In the genomic region with DNA sequence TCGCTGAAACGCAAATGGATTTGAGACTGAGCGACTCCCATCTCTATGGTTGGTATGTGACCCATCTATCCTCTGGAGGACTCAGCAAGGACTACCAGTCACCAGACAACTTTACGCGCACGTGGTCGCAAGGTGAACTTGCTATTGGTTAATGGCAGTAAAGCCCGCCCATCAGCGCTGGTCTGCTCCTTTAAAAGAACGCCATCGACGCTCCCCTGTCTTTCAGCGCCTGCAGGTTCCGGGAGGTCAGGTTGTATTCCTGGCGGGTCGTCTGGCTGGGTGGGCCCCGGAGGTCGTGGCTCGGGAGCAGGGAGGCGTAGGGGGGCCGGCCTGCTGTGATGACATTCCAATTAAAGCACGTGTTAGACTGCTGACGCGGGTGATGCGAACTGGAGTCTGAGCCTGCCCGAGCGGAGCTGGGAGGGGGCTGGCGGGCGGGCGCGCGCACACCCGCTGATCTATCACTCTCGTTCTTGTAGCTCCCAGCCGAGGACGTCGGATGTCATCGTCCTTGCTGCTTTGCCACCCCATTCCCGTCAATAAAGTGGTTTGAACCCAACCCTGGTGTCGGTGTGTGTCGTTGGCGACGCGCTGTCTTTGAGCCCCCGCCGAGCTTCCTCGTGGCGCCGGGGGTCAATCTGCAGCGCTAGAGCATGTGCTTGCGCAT, we compare ENCODE assay signal across 1 cellular context.
TF ChIP-seq lines count a peak whose summit lies in the region.

No MANE protein-coding gene starts in this region.

TF ChIP-seq in SK-N-SH, 30 proteins besides CTCF, POLR2A, EP300 and RAD21 (continued from another document):
- TF ChIP-seq, protein P1, sequence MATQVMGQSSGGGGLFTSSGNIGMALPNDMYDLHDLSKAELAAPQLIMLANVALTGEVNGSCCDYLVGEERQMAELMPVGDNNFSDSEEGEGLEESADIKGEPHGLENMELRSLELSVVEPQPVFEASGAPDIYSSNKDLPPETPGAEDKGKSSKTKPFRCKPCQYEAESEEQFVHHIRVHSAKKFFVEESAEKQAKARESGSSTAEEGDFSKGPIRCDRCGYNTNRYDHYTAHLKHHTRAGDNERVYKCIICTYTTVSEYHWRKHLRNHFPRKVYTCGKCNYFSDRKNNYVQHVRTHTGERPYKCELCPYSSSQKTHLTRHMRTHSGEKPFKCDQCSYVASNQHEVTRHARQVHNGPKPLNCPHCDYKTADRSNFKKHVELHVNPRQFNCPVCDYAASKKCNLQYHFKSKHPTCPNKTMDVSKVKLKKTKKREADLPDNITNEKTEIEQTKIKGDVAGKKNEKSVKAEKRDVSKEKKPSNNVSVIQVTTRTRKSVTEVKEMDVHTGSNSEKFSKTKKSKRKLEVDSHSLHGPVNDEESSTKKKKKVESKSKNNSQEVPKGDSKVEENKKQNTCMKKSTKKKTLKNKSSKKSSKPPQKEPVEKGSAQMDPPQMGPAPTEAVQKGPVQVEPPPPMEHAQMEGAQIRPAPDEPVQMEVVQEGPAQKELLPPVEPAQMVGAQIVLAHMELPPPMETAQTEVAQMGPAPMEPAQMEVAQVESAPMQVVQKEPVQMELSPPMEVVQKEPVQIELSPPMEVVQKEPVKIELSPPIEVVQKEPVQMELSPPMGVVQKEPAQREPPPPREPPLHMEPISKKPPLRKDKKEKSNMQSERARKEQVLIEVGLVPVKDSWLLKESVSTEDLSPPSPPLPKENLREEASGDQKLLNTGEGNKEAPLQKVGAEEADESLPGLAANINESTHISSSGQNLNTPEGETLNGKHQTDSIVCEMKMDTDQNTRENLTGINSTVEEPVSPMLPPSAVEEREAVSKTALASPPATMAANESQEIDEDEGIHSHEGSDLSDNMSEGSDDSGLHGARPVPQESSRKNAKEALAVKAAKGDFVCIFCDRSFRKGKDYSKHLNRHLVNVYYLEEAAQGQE (IDR thresholded peaks at IDR 0.05; ENCODE audit: low read depth, low read length): peak; percentile 67; the same call in 1 of the 2 replicates
- TF ChIP-seq, protein P2, sequence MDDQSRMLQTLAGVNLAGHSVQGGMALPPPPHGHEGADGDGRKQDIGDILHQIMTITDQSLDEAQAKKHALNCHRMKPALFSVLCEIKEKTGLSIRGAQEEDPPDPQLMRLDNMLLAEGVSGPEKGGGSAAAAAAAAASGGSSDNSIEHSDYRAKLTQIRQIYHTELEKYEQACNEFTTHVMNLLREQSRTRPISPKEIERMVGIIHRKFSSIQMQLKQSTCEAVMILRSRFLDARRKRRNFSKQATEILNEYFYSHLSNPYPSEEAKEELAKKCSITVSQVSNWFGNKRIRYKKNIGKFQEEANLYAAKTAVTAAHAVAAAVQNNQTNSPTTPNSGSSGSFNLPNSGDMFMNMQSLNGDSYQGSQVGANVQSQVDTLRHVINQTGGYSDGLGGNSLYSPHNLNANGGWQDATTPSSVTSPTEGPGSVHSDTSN (IDR thresholded peaks at IDR 0.05): peak; percentile 64
- TF ChIP-seq, protein P3, sequence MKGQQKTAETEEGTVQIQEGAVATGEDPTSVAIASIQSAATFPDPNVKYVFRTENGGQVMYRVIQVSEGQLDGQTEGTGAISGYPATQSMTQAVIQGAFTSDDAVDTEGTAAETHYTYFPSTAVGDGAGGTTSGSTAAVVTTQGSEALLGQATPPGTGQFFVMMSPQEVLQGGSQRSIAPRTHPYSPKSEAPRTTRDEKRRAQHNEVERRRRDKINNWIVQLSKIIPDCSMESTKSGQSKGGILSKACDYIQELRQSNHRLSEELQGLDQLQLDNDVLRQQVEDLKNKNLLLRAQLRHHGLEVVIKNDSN (IDR thresholded peaks at IDR 0.05; ENCODE audit: borderline replicate concordance, low read depth): peak; percentile 99
- peak; percentile 89 for TF ChIP-seq RCOR1 (IDR thresholded peaks at IDR 0.05; ENCODE audit: low read length)
- TF ChIP-seq GABPA (IDR thresholded peaks at IDR 0.05; ENCODE audit: low read depth): peak; percentile 36
- peak; percentile 92 for TF ChIP-seq SIN3A (IDR thresholded peaks at IDR 0.05; ENCODE audit: borderline replicate concordance, low read depth, low read length)
- no peak for TF ChIP-seq NRF1 (IDR thresholded peaks at IDR 0.05; ENCODE audit: low read depth, low read length)
- TF ChIP-seq TCF12 (IDR thresholded peaks at IDR 0.05): peak; percentile 43; the same call in 1 of the 2 replicates
- peak; percentile 75 for TF ChIP-seq MXI1 (IDR thresholded peaks at IDR 0.05; ENCODE audit: low read depth, low read length)
- no peak for TF ChIP-seq FOXJ3 (CRISPR knock-in tag; IDR thresholded peaks at IDR 0.05)
- peak; percentile 89 for TF ChIP-seq YY1 (IDR thresholded peaks at IDR 0.05; ENCODE audit: low read depth)
- peak; percentile 26; the same call in 1 of the 2 replicates for TF ChIP-seq NFIC (IDR thresholded peaks at IDR 0.05; ENCODE audit: borderline replicate concordance)
- peak; percentile 100 for TF ChIP-seq POLR2AphosphoS5 (IDR thresholded peaks at IDR 0.05; ENCODE audit: low read depth, low read length)
- TF ChIP-seq TAF1 (IDR thresholded peaks at IDR 0.05; ENCODE audit: borderline replicate concordance, low read depth, low read length): peak; percentile 98
- TF ChIP-seq, protein P4, sequence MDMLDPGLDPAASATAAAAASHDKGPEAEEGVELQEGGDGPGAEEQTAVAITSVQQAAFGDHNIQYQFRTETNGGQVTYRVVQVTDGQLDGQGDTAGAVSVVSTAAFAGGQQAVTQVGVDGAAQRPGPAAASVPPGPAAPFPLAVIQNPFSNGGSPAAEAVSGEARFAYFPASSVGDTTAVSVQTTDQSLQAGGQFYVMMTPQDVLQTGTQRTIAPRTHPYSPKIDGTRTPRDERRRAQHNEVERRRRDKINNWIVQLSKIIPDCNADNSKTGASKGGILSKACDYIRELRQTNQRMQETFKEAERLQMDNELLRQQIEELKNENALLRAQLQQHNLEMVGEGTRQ (IDR thresholded peaks at IDR 0.05; ENCODE audit: borderline replicate concordance, low read depth, low read length): peak; percentile 96
- TF ChIP-seq RFX5 (IDR thresholded peaks at IDR 0.05; ENCODE audit: low read length): no peak; the same call in 1 of the 2 replicates
- no peak for TF ChIP-seq TEAD4 (IDR thresholded peaks at IDR 0.05; ENCODE audit: borderline replicate concordance, insufficient read depth)
TF ChIP-seq in SK-N-SH: peak in this region for 17.
